ENCODE assay signal across 8 cellular contexts in the genomic region with DNA sequence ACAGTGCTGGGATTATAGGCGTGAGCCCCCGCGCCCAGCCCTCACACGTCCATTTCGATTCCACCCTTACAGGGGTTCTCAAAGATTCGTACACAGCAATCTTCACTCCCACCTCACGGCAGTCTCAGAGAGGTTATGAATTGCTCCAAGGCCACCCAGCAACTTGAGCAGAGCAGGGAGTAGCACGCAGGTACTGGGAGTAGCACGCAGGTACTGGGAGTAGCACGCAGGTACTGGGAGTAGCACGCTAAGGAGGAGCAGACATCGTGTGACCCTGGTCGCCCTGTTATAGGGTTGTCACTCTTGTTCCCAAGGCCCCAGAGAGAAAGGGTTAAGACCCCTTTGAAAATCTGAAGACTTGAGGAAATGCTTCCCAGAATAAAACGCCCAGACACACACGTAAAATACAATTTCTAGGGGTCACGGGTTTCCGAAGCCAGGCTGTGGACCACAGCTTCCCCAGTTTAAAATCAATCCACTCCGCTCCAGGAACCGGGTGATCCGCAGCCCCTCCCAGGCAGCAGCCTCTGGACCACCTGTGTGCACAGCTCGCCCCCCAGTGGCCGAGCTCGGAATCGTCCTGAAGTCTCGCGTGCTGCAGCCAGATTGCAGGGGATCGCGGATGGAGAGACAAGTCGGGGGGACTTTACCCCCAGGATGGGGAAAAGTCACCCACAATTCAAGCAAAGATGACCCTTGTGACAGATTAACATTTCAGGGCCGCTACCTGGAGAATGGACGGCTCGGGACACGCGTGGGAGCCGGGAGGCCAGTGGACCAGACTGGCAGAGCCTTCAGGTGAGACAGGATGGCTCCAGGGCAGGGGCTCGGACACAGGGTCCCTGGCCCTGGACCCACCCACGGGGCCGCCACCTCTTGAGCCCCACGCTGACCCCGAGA.
DNase-seq lines count a peak whose midpoint lies in the region; ATAC-seq, FAIRE-seq and TF ChIP-seq lines count a peak whose summit lies in the region.

No MANE protein-coding gene starts in this region.

- no peak for ATAC-seq in HG03469 (IDR thresholded peaks at IDR 0.05; ENCODE audit: unreplicated experiment)

- POLR2A ChIA-PET in RWPE1 (lab: Yijun Ruan, JAX; ENCODE audit: low non-redundant PET): no interaction called here

- H3K36me3 ChIP-seq in osteoblast (ENCODE audit: insufficient read depth, low read length): no peaks in the 10 kb centered on the region
- H3K36me3 ChIP-seq in tibial artery: no peaks in the 10 kb centered on the region

- H3K27me3 ChIP-seq in osteoblast (ENCODE audit: insufficient read depth, low read length): peaks cover 7% of the 10 kb centered on the region
- peaks cover 0 to 4% of the 10 kb centered on the region in 2 donors for H3K27me3 ChIP-seq in tibial artery

- CTCF ChIA-PET in RWPE1 (lab: Yijun Ruan, JAX): interaction anchor here (0.5 to 2.0 kb wide), 20 partner anchors 10 to 736 kb away, joined by 3 to 6 read pairs (median 3); no protein-coding TSS in a partner anchor

- no peaks in the 10 kb centered on the region for H4K20me1 ChIP-seq in osteoblast (ENCODE audit: insufficient read depth, low read length)

- DNase-seq in DMS53 treated with DMSO at 0.1 percent for 48 hours (lab: John Stamatoyannopoulos, UW; ENCODE audit: unreplicated experiment) (peak; percentile 61), LNCaP clone FGC (ENCODE audit: low read depth) (peak; percentile 18), RWPE1 (ENCODE audit: low spot score) (peak; percentile 73), frontal cortex (ENCODE audit: low spot score in 2 of 2) (peak; percentile 71 to 82), osteoblast (ENCODE audit: insufficient read length, low spot score, missing footprints) (peak; percentile 95), tibial artery (peak; percentile 83 to 89)
- peak; percentile 73 for DNase-seq in activated T-helper 9 cell treated with anti-CD3 and anti-CD28 coated beads, Interleukin-2, amount 50 U/mL, for 16 hours (ENCODE audit: low read depth)

- no peaks in the 10 kb centered on the region for H3K9me3 ChIP-seq in osteoblast (ENCODE audit: low read depth, low read length)
- H3K9me3 ChIP-seq in tibial artery: no peaks in the 10 kb centered on the region

- intact Hi-C loops in tibial artery (cut with DNase I; ENCODE audit: low total_unique reads): loop anchor here (2.0 to 5.0 kb wide), 2 partner anchors 444 to 735 kb away; no protein-coding TSS in a partner anchor

- no peaks in the 10 kb centered on the region for H3K79me2 ChIP-seq in osteoblast (ENCODE audit: insufficient read depth, low read length)

- FAIRE-seq in frontal cortex (lab: Jason Lieb, UNC): no peak

- H3K4me2 ChIP-seq in osteoblast (ENCODE audit: insufficient read depth, low read length): peak overlapping the region; percentile 16

- H3K4me3 ChIP-seq in LNCaP clone FGC (ENCODE audit: low read depth, low read length) (0 out of 2 replicates have a peak overlapping the region, but pooled peaks have one; percentile 9), osteoblast (ENCODE audit: insufficient read depth, low read length) (no peak overlapping the region), tibial artery (no peak overlapping the region)

- TF ChIP-seq CTCF in LNCaP clone FGC (IDR thresholded peaks at IDR 0.05; ENCODE audit: control insufficient read depth, extremely low read depth, insufficient read depth) (peak; percentile 96), RWPE1 (conservative IDR thresholded peaks at IDR 0.05; ENCODE audit: low read depth) (peak; percentile 94), osteoblast (IDR thresholded peaks at IDR 0.05; ENCODE audit: extremely low read depth, low read depth, low read length) (peak; percentile 94), tibial artery (IDR thresholded peaks at IDR 0.05) (peak; percentile 94 to 99)

- no peak overlapping the region for H2AFZ ChIP-seq in osteoblast (ENCODE audit: low read length)

- H3K27ac ChIP-seq in RWPE1 (no peak overlapping the region), osteoblast (ENCODE audit: low read depth, low read length) (no peak overlapping the region), tibial artery (no peak overlapping the region)

- H3K4me1 ChIP-seq in osteoblast (ENCODE audit: insufficient read depth, low read length) (peaks cover 39% of the 10 kb centered on the region), tibial artery (peaks cover 4 to 34% (median 22%) of the 10 kb centered on the region in 4 donors)

Comparison
In these comparisons a context has a peak if more than half of its experiments do, and no peak if none do; other contexts are left out.
1. DNase-seq: peak in every context shown above with its lines; median percentile 95 in osteoblast; 86 in tibial artery; 76 in frontal cortex; 73 in RWPE1; 73 in activated T-helper 9 cell treated with anti-CD3 and anti-CD28 coated beads, Interleukin-2, amount 50 U/mL, for 16 hours; 61 in DMS53 treated with DMSO at 0.1 percent for 48 hours; 18 in LNCaP clone FGC.